ENCODE assay signal across 4 cellular contexts in the genomic region with DNA sequence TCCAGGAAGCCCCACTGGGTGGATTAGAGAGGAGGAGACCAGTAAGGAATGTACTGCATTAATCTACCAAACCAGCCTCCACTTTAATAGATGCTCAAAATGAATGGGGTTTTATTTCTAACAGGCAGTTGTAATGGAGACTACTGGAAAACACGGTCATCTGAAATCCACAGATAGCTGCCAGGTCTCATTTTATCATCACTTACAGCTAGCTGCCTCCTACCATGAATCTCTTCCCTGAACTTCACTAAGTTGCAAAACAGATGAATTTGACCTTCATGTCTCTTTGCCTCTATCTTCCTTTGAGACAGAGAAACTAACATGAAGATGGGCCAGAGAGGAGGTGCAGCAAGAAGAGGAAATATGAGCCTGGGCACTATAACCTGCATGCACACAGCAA. TPM values are rescaled to one million over a fixed set of nuclear protein-coding genes. Genes with fewer than 3 reads are reported as not detected.
"Had no signal": no experiment of that assay in that cellular context is flagged by ENCODE, and none has a peak within 500 bp of the region (broad histone marks: within the 10 kb centered on the region; RNA-seq: fewer than 3 reads in every experiment).

No MANE protein-coding gene starts in this region.

- ATAC-seq: GM12878 had no signal

- DNase-seq: GDM1, GF-D8 had no signal

RNA-seq across cellular contexts. Expression of gene ZBTB7C, which starts 21.9 kb away (rescaled TPM):
- total RNA-seq: G401 had no signal
